In the genomic region with DNA sequence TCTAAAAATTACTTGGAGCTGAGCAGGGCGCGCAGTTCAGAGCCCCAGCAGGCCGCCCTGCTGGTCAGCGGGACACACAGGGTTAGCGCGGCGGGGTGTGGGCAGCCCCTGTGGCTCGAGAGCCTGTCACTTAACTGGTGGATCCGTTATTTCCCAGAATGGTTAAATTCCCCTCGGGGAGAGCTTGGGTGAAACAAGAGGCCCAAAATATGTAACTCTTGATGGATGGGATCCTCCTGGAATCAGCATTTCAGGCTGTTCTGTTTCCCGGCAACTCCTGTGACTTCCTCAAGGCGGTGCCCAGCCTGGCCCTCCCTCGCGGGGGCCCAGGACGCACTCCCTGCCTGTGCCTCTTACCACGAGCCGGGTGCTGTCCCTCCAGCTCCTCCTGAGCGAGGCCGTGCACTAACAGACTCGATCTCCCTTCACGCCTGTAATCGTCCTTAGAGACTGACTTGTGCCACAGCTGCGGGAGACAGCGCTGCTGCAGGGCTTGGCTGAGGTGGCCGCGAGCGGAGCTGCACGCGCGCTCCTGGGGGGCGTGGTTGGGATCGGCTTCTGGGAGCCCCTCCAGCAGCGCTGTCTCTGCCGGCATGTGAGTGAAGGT, we compare ENCODE assay signal across 23 cellular contexts. TPM values are rescaled to one million over a fixed set of nuclear protein-coding genes. Genes with fewer than 3 reads are reported as not detected.
DNase-seq lines count a peak whose midpoint lies in the region; ATAC-seq, FAIRE-seq and TF ChIP-seq lines count a peak whose summit lies in the region.
"Had no signal": no experiment of that assay in that cellular context is flagged by ENCODE, and none has a peak within 500 bp of the region (broad histone marks: within the 10 kb centered on the region; RNA-seq: fewer than 3 reads in every experiment).

No MANE protein-coding gene starts in this region.

- H4K5ac ChIP-seq in mesendoderm (ENCODE audit: low read length): no peak overlapping the region

- peaks cover 7% of the 10 kb centered on the region for H3K4me1 ChIP-seq in HepG2 (ENCODE audit: insufficient read depth, low read length)
- peaks cover 0 to 2% (median 0%) of the 10 kb centered on the region in 4 donors for H3K4me1 ChIP-seq in right lobe of liver
- H3K4me1 ChIP-seq in mesendoderm (ENCODE audit: control insufficient read depth, low read depth, low read length): no peaks in the 10 kb centered on the region

- in situ Hi-C loops in HepG2 (cut with HindIII; ENCODE audit: extremely low pct_ligation_motif_present, low pct_unique_long_range_greater_than_20kb): no loop called here

- H2AK5ac ChIP-seq in mesendoderm (ENCODE audit: low read length): no peak overlapping the region

- no peak overlapping the region for H3K18ac ChIP-seq in mesendoderm (ENCODE audit: low read length)

- H3K79me2 ChIP-seq in HepG2 (ENCODE audit: insufficient read depth, low read length) (peaks cover 55% of the 10 kb centered on the region), mesendoderm (ENCODE audit: control insufficient read depth, insufficient read depth, low read length) (peaks cover 58% of the 10 kb centered on the region)

- H3K9me3 ChIP-seq in HepG2 (ENCODE audit: low read length) (no peaks in the 10 kb centered on the region), right lobe of liver (no peaks in the 10 kb centered on the region), T-helper 17 cell (ENCODE audit: control insufficient read depth, low read length, poor library complexity, severe bottlenecking) (no peaks in the 10 kb centered on the region)
- H3K9me3 ChIP-seq: breast epithelium, esophagus muscularis mucosa had no signal

- H3K27ac ChIP-seq in HepG2 (ENCODE audit: extremely low read length, insufficient read depth, low read length): no peak overlapping the region
- no peak overlapping the region for H3K27ac ChIP-seq in right lobe of liver
- no peak overlapping the region for H3K27ac ChIP-seq in mesendoderm (ENCODE audit: low read depth, low read length)
- H3K27ac ChIP-seq: breast epithelium, esophagus muscularis mucosa had no signal

- TF ChIP-seq EP300 in HepG2 (IDR thresholded peaks at IDR 0.05; ENCODE audit: low read depth in 2 of 2, low read length in 2 of 2) (no peak), HepG2 (CRISPR knock-in tag; IDR thresholded peaks at IDR 0.05; ENCODE audit: borderline replicate concordance) (no peak)

- TF ChIP-seq CTCF in HepG2 (CRISPR knock-in tag; IDR thresholded peaks at IDR 0.05) (no peak), right lobe of liver (IDR thresholded peaks at IDR 0.05) (no peak)

- peaks cover 85% of the 10 kb centered on the region for H4K20me1 ChIP-seq in HepG2 (ENCODE audit: insufficient read depth, low read length)

- no peak overlapping the region for H2BK15ac ChIP-seq in mesendoderm (replicated peaks; ENCODE audit: low read depth)

- peak overlapping the region; percentile 92 for H3K27ac Mint-ChIP-seq in T-helper 17 cell
- H3K27ac Mint-ChIP-seq: stimulated activated naive CD8-positive, alpha-beta T cell treated with anti-CD3 and anti-CD28 coated beads, Interleukin-15, Interleukin-2, amounts not matched to agents 100 ng/mL and 50 ng/mL, for 24 hours had no signal

- peaks cover 15% of the 10 kb centered on the region for H3K79me1 ChIP-seq in mesendoderm (ENCODE audit: low read length)

- no TSS peak for BruUV-seq in HepG2 (replicated peaks; lab: Mats Ljungman, UMichigan)

- no peak overlapping the region for H4K8ac ChIP-seq in mesendoderm (ENCODE audit: low read depth, low read length)

- no peak overlapping the region for H3K4ac ChIP-seq in mesendoderm (ENCODE audit: low read depth, low read length)

- H3K36me3 ChIP-seq in HepG2 (replicated peaks in 1 of 2; ENCODE audit: control insufficient read depth in 1 of 2, insufficient read depth in 2 of 2, low read length in 2 of 2) (peaks cover 53 to 96% of the 10 kb centered on the region in 2 experiments; a peak in 4 of 5 replicates), right lobe of liver (peaks cover 34 to 90% (median 67%) of the 10 kb centered on the region in 4 donors), mesendoderm (ENCODE audit: control insufficient read depth, insufficient read depth, low read length) (peaks cover 47% of the 10 kb centered on the region)

- H3K4me3 Mint-ChIP-seq in T-helper 17 cell: peak overlapping the region; percentile 43
- H3K4me3 Mint-ChIP-seq: activated naive CD8-positive, alpha-beta T cell treated with anti-CD3 and anti-CD28 coated beads, Interleukin-2, amount 10 ng/mL, durations not matched to agents 7 days and 5 days; stimulated activated naive CD8-positive, alpha-beta T cell treated with anti-CD3 and anti-CD28 coated beads, Interleukin-15, Interleukin-2, amounts not matched to agents 100 ng/mL and 50 ng/mL, for 24 hours had no signal

- no peaks in the 10 kb centered on the region for H3K27me3 Mint-ChIP-seq in T-helper 17 cell
- H3K27me3 Mint-ChIP-seq: activated naive CD8-positive, alpha-beta T cell treated with anti-CD3 and anti-CD28 coated beads, Interleukin-2, amount 10 ng/mL, durations not matched to agents 7 days and 5 days; CD4-positive, CD25-positive, alpha-beta regulatory T cell; stimulated activated naive CD8-positive, alpha-beta T cell treated with anti-CD3 and anti-CD28 coated beads, Interleukin-15, Interleukin-2, amounts not matched to agents 100 ng/mL and 50 ng/mL, for 24 hours had no signal

- no peak overlapping the region for H3K56ac ChIP-seq in mesendoderm (ENCODE audit: low read length)

- TF ChIP-seq POLR2A in HepG2 (IDR thresholded peaks at IDR 0.05; ENCODE audit: insufficient read depth in 1 of 2, low read depth in 2 of 2, low read length in 2 of 2) (no peak), right lobe of liver (IDR thresholded peaks at IDR 0.05) (no peak)

- peaks cover 16% of the 10 kb centered on the region for H3K4me1 Mint-ChIP-seq in T-helper 17 cell

- H2BK120ac ChIP-seq in mesendoderm (ENCODE audit: low read depth, low read length): no peak overlapping the region

- peaks cover 5% of the 10 kb centered on the region for H3K36me3 Mint-ChIP-seq in T-helper 17 cell (ENCODE audit: low read depth)

- no peak for FAIRE-seq in HepG2 (lab: Jason Lieb, UNC)

- CTCF ChIA-PET in HepG2 (lab: Yijun Ruan, JAX; ENCODE audit: low intra/inter-chr PET ratio, low total read pairs): no interaction called here

- intact Hi-C loops in HepG2 (cut with micrococcal nuclease; ENCODE audit: unreplicated experiment) (no loop called here), right lobe of liver (cut with DNase I) (no loop called here)

- H3K9ac ChIP-seq in HepG2 (ENCODE audit: insufficient read depth, low read depth, low read length) (no peak overlapping the region), mesendoderm (ENCODE audit: low read length) (no peak overlapping the region)

- POLR2A ChIA-PET in HepG2 (lab: Yijun Ruan, JAX): no interaction called here

- no peak overlapping the region for H3K4me2 ChIP-seq in HepG2 (ENCODE audit: low read depth, low read length)
- H3K4me2 ChIP-seq in mesendoderm (ENCODE audit: low read length): no peak overlapping the region

- H3K27me3 ChIP-seq in HepG2 (ENCODE audit: control insufficient read depth in 1 of 2, insufficient read depth in 2 of 2, low read length in 2 of 2) (no peaks in the 10 kb centered on the region), right lobe of liver (no peaks in the 10 kb centered on the region), mesendoderm (ENCODE audit: insufficient read depth, low read length, poor library complexity) (no peaks in the 10 kb centered on the region)
- H3K27me3 ChIP-seq: breast epithelium, esophagus muscularis mucosa had no signal

- TF ChIP-seq RAD21 in HepG2 (CRISPR knock-in tag; IDR thresholded peaks at IDR 0.05): no peak

- WGBS in HepG2 (ENCODE audit: low lambda C conversion rate): 98% methylated on average over 25 of the region's 34 CpGs
- 60% methylated on average over 2 of the region's 34 CpGs for WGBS in right lobe of liver (ENCODE audit: insufficient coverage, low coverage, low lambda C conversion rate, missing lambda C conversion rate)
- no CpG with 5 or more reads among the region's 34 CpGs for WGBS in mesendoderm (ENCODE audit: extremely low coverage, insufficient coverage, low lambda C conversion rate)

- no peak overlapping the region for H3K23ac ChIP-seq in mesendoderm (ENCODE audit: low read length)

- no peak overlapping the region for H2AFZ ChIP-seq in HepG2 (ENCODE audit: low read length)

- H3K4me3 ChIP-seq in HepG2 (replicated peaks in 1 of 3; ENCODE audit: insufficient read depth in 1 of 3, low read depth in 2 of 3, low read length in 3 of 3) (no peak overlapping the region), right lobe of liver (no peak overlapping the region), mesendoderm (ENCODE audit: low read length) (no peak overlapping the region)
- H3K4me3 ChIP-seq: breast epithelium, esophagus muscularis mucosa, lung had no signal

- no peak for DNase-seq in HepG2 (ENCODE audit: low spot score)
- DNase-seq in right lobe of liver: no peak
- DNase-seq in T-helper 17 cell: no peak
- peak; percentile 34 for DNase-seq in iPS-NIHi11 (ENCODE audit: low spot score)
- DNase-seq in NCI-H510A treated with DMSO at 0.1 percent for 48 hours (lab: John Stamatoyannopoulos, UW): no peak
- DNase-seq in mesendoderm: no peak
- DNase-seq: ACHN; activated CD4-positive, alpha-beta T cell treated with anti-CD3 and anti-CD28 coated beads, Interleukin-2, amount 50 U/mL, for 4 hours; activated naive CD8-positive, alpha-beta T cell treated with anti-CD3 and anti-CD28 coated beads, Interleukin-2, amount 10 ng/mL, durations not matched to agents 7 days and 5 days; CD4-positive, CD25-positive, alpha-beta regulatory T cell; KG1; NCI-H1105; NCI-H69; PC-3; stimulated activated CD4-positive, alpha-beta T cell treated with anti-CD3 and anti-CD28 coated beads, Interleukin-15, amount 100 ng/mL, for 24 hours had no signal

- ATAC-seq in HepG2 (no peak), right lobe of liver (no peak), T-helper 17 cell (no peak), HG02973 (IDR thresholded peaks at IDR 0.05; ENCODE audit: unreplicated experiment) (no peak), GM19463 (IDR thresholded peaks at IDR 0.05; ENCODE audit: unreplicated experiment) (no peak)
- ATAC-seq: PC-3 had no signal

- no peak overlapping the region for H2BK5ac ChIP-seq in mesendoderm (ENCODE audit: low read length)

RNA-seq across cellular contexts. Expression of a gene that starts 9.7 kb away (rescaled TPM):
- total RNA-seq in HepG2 (2016; rRNA removed; fragmentation: Illumina TruSeq; extraction: Trizol) (188 and 195 TPM in 2 replicates), right lobe of liver (100 to 1,000 TPM in 5 of 6 experiments, 10 to 100 TPM in 1; 91.1 to 150 (median 129) TPM), T-helper 17 cell (100 to 1,000 TPM; 334 to 341 TPM)
- 49.8 and 51.1 TPM in 2 replicates for total RNA-seq in HepG2 (2016; cell fraction: cytosol; rRNA removed; fragmentation: Illumina TruSeq; extraction: Trizol; ENCODE audit: low read depth)
- 161 and 198 TPM in 2 replicates for total RNA-seq in HepG2 (2016; cell fraction: insoluble cytoplasmic fraction; rRNA removed; fragmentation: Illumina TruSeq; extraction: Trizol)
- total RNA-seq in HepG2 (2016; cell fraction: membrane; rRNA removed; fragmentation: Illumina TruSeq; extraction: Trizol): 106 and 109 TPM in 2 replicates
- 117 and 125 TPM in 2 replicates for total RNA-seq in HepG2 (2016; cell fraction: nucleus; rRNA removed; fragmentation: Illumina TruSeq; extraction: Trizol)
- polyA plus RNA-seq in HepG2 (2011; rRNA removed): 288 and 314 TPM in 2 replicates
- 80.5 and 107 TPM in 2 replicates for polyA plus RNA-seq in HepG2 (2011; cell fraction: cytosol; rRNA removed)
- polyA plus RNA-seq in HepG2 (2011; cell fraction: nucleus; rRNA removed): 339 and 475 TPM in 2 replicates
- 291 and 347 TPM in 2 replicates for polyA plus RNA-seq in HepG2 (2012)
- polyA plus RNA-seq in HepG2 (2016; cell fraction: cytosol; fragmentation: Illumina TruSeq; extraction: Trizol; ENCODE audit: low read depth): 51.1 and 55.1 TPM in 2 replicates
- 208 and 235 TPM in 2 replicates for polyA plus RNA-seq in HepG2 (2016; cell fraction: insoluble cytoplasmic fraction; fragmentation: Illumina TruSeq; extraction: Trizol; ENCODE audit: low read depth)
- 112 TPM in 2 replicates for polyA plus RNA-seq in HepG2 (2016; cell fraction: membrane; fragmentation: Illumina TruSeq; extraction: Trizol; ENCODE audit: low read depth)
- polyA plus RNA-seq in HepG2 (2016; cell fraction: nucleus; fragmentation: Illumina TruSeq; extraction: Trizol; ENCODE audit: insufficient read depth, low read depth): 264 and 280 TPM in 2 replicates
- polyA minus RNA-seq in HepG2 (2011; rRNA and poly(A)+ RNA removed; ENCODE audit: low replicate concordance): 302 and 434 TPM in 2 replicates
- polyA minus RNA-seq in HepG2 (2011; cell fraction: cytosol; rRNA and poly(A)+ RNA removed): 155 and 182 TPM in 2 replicates
- polyA minus RNA-seq in HepG2 (2011; cell fraction: nucleus; rRNA and poly(A)+ RNA removed): 142 and 164 TPM in 2 replicates
- polyA plus RNA-seq in mesendoderm (2013, experiment 1 of 2): 817 TPM
- polyA plus RNA-seq in mesendoderm (2013, experiment 2 of 2): 771 TPM

RNA-seq across cellular contexts. Expression of a gene that starts 14.8 kb away (rescaled TPM):
- total RNA-seq in HepG2 (2016; rRNA removed; fragmentation: Illumina TruSeq; extraction: Trizol) (0.07 TPM in 1 of 2 replicates, not detected in the other), right lobe of liver (not detected), T-helper 17 cell (not detected)
- total RNA-seq in HepG2 (2016; cell fraction: cytosol; rRNA removed; fragmentation: Illumina TruSeq; extraction: Trizol; ENCODE audit: low read depth): not detected in 2 replicates
- total RNA-seq in HepG2 (2016; cell fraction: insoluble cytoplasmic fraction; rRNA removed; fragmentation: Illumina TruSeq; extraction: Trizol): 0.09 TPM in 1 of 2 replicates, not detected in the other
- not detected in 2 replicates for total RNA-seq in HepG2 (2016; cell fraction: membrane; rRNA removed; fragmentation: Illumina TruSeq; extraction: Trizol)
- not detected in 2 replicates for total RNA-seq in HepG2 (2016; cell fraction: nucleus; rRNA removed; fragmentation: Illumina TruSeq; extraction: Trizol)
- polyA plus RNA-seq in HepG2 (2011; rRNA removed): 0.16 and 0.17 TPM in 2 replicates
- polyA plus RNA-seq in HepG2 (2011; cell fraction: cytosol; rRNA removed): 0.14 and 0.19 TPM in 2 replicates
- polyA plus RNA-seq in HepG2 (2011; cell fraction: nucleus; rRNA removed): 0.19 and 0.34 TPM in 2 replicates
- 0.27 TPM in 1 of 2 replicates, not detected in the other for polyA plus RNA-seq in HepG2 (2012)
- polyA plus RNA-seq in HepG2 (2016; cell fraction: cytosol; fragmentation: Illumina TruSeq; extraction: Trizol; ENCODE audit: low read depth): not detected in 2 replicates
- polyA plus RNA-seq in HepG2 (2016; cell fraction: insoluble cytoplasmic fraction; fragmentation: Illumina TruSeq; extraction: Trizol; ENCODE audit: low read depth): not detected in 2 replicates
- not detected in 2 replicates for polyA plus RNA-seq in HepG2 (2016; cell fraction: membrane; fragmentation: Illumina TruSeq; extraction: Trizol; ENCODE audit: low read depth)
- not detected in 2 replicates for polyA plus RNA-seq in HepG2 (2016; cell fraction: nucleus; fragmentation: Illumina TruSeq; extraction: Trizol; ENCODE audit: insufficient read depth, low read depth)
- polyA minus RNA-seq in HepG2 (2011; rRNA and poly(A)+ RNA removed; ENCODE audit: low replicate concordance): 0.16 and 0.22 TPM in 2 replicates
- not detected in 2 replicates for polyA minus RNA-seq in HepG2 (2011; cell fraction: cytosol; rRNA and poly(A)+ RNA removed)
- polyA minus RNA-seq in HepG2 (2011; cell fraction: nucleus; rRNA and poly(A)+ RNA removed): not detected in 2 replicates
- 15.2 TPM for polyA plus RNA-seq in mesendoderm (2013, experiment 1 of 2)
- polyA plus RNA-seq in mesendoderm (2013, experiment 2 of 2): 15.1 TPM
- total RNA-seq: activated naive CD8-positive, alpha-beta T cell treated with anti-CD3 and anti-CD28 coated beads, Interleukin-2, amount 10 ng/mL, durations not matched to agents 7 days and 5 days; CD4-positive, CD25-positive, alpha-beta regulatory T cell; esophagus muscularis mucosa; PC-3 had no signal
- polyA plus RNA-seq: CD4-positive, CD25-positive, alpha-beta regulatory T cell had no signal

RNA-seq across cellular contexts. Expression of a gene that starts 20.7 kb away (rescaled TPM):
- not detected in 2 replicates for total RNA-seq in HepG2 (2016; rRNA removed; fragmentation: Illumina TruSeq; extraction: Trizol)
- not detected in 2 replicates for total RNA-seq in HepG2 (2016; cell fraction: cytosol; rRNA removed; fragmentation: Illumina TruSeq; extraction: Trizol; ENCODE audit: low read depth)
- not detected in 2 replicates for total RNA-seq in HepG2 (2016; cell fraction: insoluble cytoplasmic fraction; rRNA removed; fragmentation: Illumina TruSeq; extraction: Trizol)
- total RNA-seq in HepG2 (2016; cell fraction: membrane; rRNA removed; fragmentation: Illumina TruSeq; extraction: Trizol): not detected in 2 replicates
- not detected in 2 replicates for total RNA-seq in HepG2 (2016; cell fraction: nucleus; rRNA removed; fragmentation: Illumina TruSeq; extraction: Trizol)
- polyA plus RNA-seq in HepG2 (2011; rRNA removed): 0.08 TPM in 1 of 2 replicates, not detected in the other
- polyA plus RNA-seq in HepG2 (2011; cell fraction: cytosol; rRNA removed): not detected in 2 replicates
- not detected in 2 replicates for polyA plus RNA-seq in HepG2 (2011; cell fraction: nucleus; rRNA removed)
- not detected in 2 replicates for polyA plus RNA-seq in HepG2 (2012)
- not detected in 2 replicates for polyA plus RNA-seq in HepG2 (2016; cell fraction: cytosol; fragmentation: Illumina TruSeq; extraction: Trizol; ENCODE audit: low read depth)
- not detected in 2 replicates for polyA plus RNA-seq in HepG2 (2016; cell fraction: insoluble cytoplasmic fraction; fragmentation: Illumina TruSeq; extraction: Trizol; ENCODE audit: low read depth)
- not detected in 2 replicates for polyA plus RNA-seq in HepG2 (2016; cell fraction: membrane; fragmentation: Illumina TruSeq; extraction: Trizol; ENCODE audit: low read depth)
- not detected in 2 replicates for polyA plus RNA-seq in HepG2 (2016; cell fraction: nucleus; fragmentation: Illumina TruSeq; extraction: Trizol; ENCODE audit: insufficient read depth, low read depth)
- polyA minus RNA-seq in HepG2 (2011; rRNA and poly(A)+ RNA removed; ENCODE audit: low replicate concordance): not detected in 2 replicates
- polyA minus RNA-seq in HepG2 (2011; cell fraction: cytosol; rRNA and poly(A)+ RNA removed): not detected in 2 replicates
- polyA minus RNA-seq in HepG2 (2011; cell fraction: nucleus; rRNA and poly(A)+ RNA removed): not detected in 2 replicates
- total RNA-seq in right lobe of liver: 1 to 10 TPM in 2 of 6 experiments, under 1 TPM in 1, not detected in 3; 0.15 to 3.6 (median 1.8) TPM
- 1 to 10 TPM in 1 of 2 donors, under 1 TPM in 1; 0.90 to 1.2 TPM for total RNA-seq in T-helper 17 cell
- polyA plus RNA-seq in mesendoderm (2013, experiment 1 of 2): 0.04 TPM
- polyA plus RNA-seq in mesendoderm (2013, experiment 2 of 2): 0.04 TPM
- total RNA-seq: PC-3, urinary bladder had no signal
- polyA plus RNA-seq: CD4-positive, CD25-positive, alpha-beta regulatory T cell had no signal

RNA-seq across cellular contexts. Expression of a gene that starts 33.9 kb away (rescaled TPM):
- total RNA-seq in HepG2 (2016; rRNA removed; fragmentation: Illumina TruSeq; extraction: Trizol): not detected in 2 replicates
- total RNA-seq in HepG2 (2016; cell fraction: cytosol; rRNA removed; fragmentation: Illumina TruSeq; extraction: Trizol; ENCODE audit: low read depth): not detected in 2 replicates
- total RNA-seq in HepG2 (2016; cell fraction: insoluble cytoplasmic fraction; rRNA removed; fragmentation: Illumina TruSeq; extraction: Trizol): not detected in 2 replicates
- not detected in 2 replicates for total RNA-seq in HepG2 (2016; cell fraction: membrane; rRNA removed; fragmentation: Illumina TruSeq; extraction: Trizol)
- total RNA-seq in HepG2 (2016; cell fraction: nucleus; rRNA removed; fragmentation: Illumina TruSeq; extraction: Trizol): not detected in 2 replicates
- polyA plus RNA-seq in HepG2 (2011; rRNA removed): 0.10 TPM in 1 of 2 replicates, not detected in the other
- polyA plus RNA-seq in HepG2 (2011; cell fraction: cytosol; rRNA removed): 0.17 TPM in 1 of 2 replicates, not detected in the other
- 0.14 and 0.16 TPM in 2 replicates for polyA plus RNA-seq in HepG2 (2011; cell fraction: nucleus; rRNA removed)
- not detected in 2 replicates for polyA plus RNA-seq in HepG2 (2012)
- polyA plus RNA-seq in HepG2 (2016; cell fraction: cytosol; fragmentation: Illumina TruSeq; extraction: Trizol; ENCODE audit: low read depth): not detected in 2 replicates
- polyA plus RNA-seq in HepG2 (2016; cell fraction: insoluble cytoplasmic fraction; fragmentation: Illumina TruSeq; extraction: Trizol; ENCODE audit: low read depth): not detected in 2 replicates
- not detected in 2 replicates for polyA plus RNA-seq in HepG2 (2016; cell fraction: membrane; fragmentation: Illumina TruSeq; extraction: Trizol; ENCODE audit: low read depth)
- polyA plus RNA-seq in HepG2 (2016; cell fraction: nucleus; fragmentation: Illumina TruSeq; extraction: Trizol; ENCODE audit: insufficient read depth, low read depth): not detected in 2 replicates
- polyA minus RNA-seq in HepG2 (2011; rRNA and poly(A)+ RNA removed; ENCODE audit: low replicate concordance): 0.14 TPM in 1 of 2 replicates, not detected in the other
- polyA minus RNA-seq in HepG2 (2011; cell fraction: cytosol; rRNA and poly(A)+ RNA removed): not detected in 2 replicates
- polyA minus RNA-seq in HepG2 (2011; cell fraction: nucleus; rRNA and poly(A)+ RNA removed): not detected in 2 replicates
- total RNA-seq in right lobe of liver: 1 to 10 TPM in 2 of 6 experiments, not detected in 4; 2.3 to 2.9 TPM
- not detected for total RNA-seq in T-helper 17 cell
- polyA plus RNA-seq in mesendoderm (2013, experiment 1 of 2): not detected
- 0.04 TPM for polyA plus RNA-seq in mesendoderm (2013, experiment 2 of 2)
- total RNA-seq: activated naive CD8-positive, alpha-beta T cell treated with anti-CD3 and anti-CD28 coated beads, Interleukin-2, amount 10 ng/mL, durations not matched to agents 7 days and 5 days; CD4-positive, CD25-positive, alpha-beta regulatory T cell had no signal
- polyA plus RNA-seq: CD4-positive, CD25-positive, alpha-beta regulatory T cell; neural cell had no signal

RNA-seq across cellular contexts. Expression of a gene that starts 45.2 kb away (rescaled TPM):
- total RNA-seq in HepG2 (2016; rRNA removed; fragmentation: Illumina TruSeq; extraction: Trizol) (not detected in 2 replicates), right lobe of liver (1 to 10 TPM in 2 of 6 experiments, under 1 TPM in 1, not detected in 3; 0.59 to 4.2 (median 3.3) TPM), T-helper 17 cell (not detected)
- total RNA-seq in HepG2 (2016; cell fraction: cytosol; rRNA removed; fragmentation: Illumina TruSeq; extraction: Trizol; ENCODE audit: low read depth): not detected in 2 replicates
- total RNA-seq in HepG2 (2016; cell fraction: insoluble cytoplasmic fraction; rRNA removed; fragmentation: Illumina TruSeq; extraction: Trizol): not detected in 2 replicates
- total RNA-seq in HepG2 (2016; cell fraction: membrane; rRNA removed; fragmentation: Illumina TruSeq; extraction: Trizol): not detected in 2 replicates
- not detected in 2 replicates for total RNA-seq in HepG2 (2016; cell fraction: nucleus; rRNA removed; fragmentation: Illumina TruSeq; extraction: Trizol)
- not detected in 2 replicates for polyA plus RNA-seq in HepG2 (2011; rRNA removed)
- not detected in 2 replicates for polyA plus RNA-seq in HepG2 (2011; cell fraction: cytosol; rRNA removed)
- polyA plus RNA-seq in HepG2 (2011; cell fraction: nucleus; rRNA removed): not detected in 2 replicates
- not detected in 2 replicates for polyA plus RNA-seq in HepG2 (2012)
- polyA plus RNA-seq in HepG2 (2016; cell fraction: cytosol; fragmentation: Illumina TruSeq; extraction: Trizol; ENCODE audit: low read depth): not detected in 2 replicates
- polyA plus RNA-seq in HepG2 (2016; cell fraction: insoluble cytoplasmic fraction; fragmentation: Illumina TruSeq; extraction: Trizol; ENCODE audit: low read depth): not detected in 2 replicates
- polyA plus RNA-seq in HepG2 (2016; cell fraction: membrane; fragmentation: Illumina TruSeq; extraction: Trizol; ENCODE audit: low read depth): not detected in 2 replicates
- polyA plus RNA-seq in HepG2 (2016; cell fraction: nucleus; fragmentation: Illumina TruSeq; extraction: Trizol; ENCODE audit: insufficient read depth, low read depth): not detected in 2 replicates
- polyA minus RNA-seq in HepG2 (2011; rRNA and poly(A)+ RNA removed; ENCODE audit: low replicate concordance): not detected in 2 replicates
- not detected in 2 replicates for polyA minus RNA-seq in HepG2 (2011; cell fraction: cytosol; rRNA and poly(A)+ RNA removed)
- polyA minus RNA-seq in HepG2 (2011; cell fraction: nucleus; rRNA and poly(A)+ RNA removed): not detected in 2 replicates
- polyA plus RNA-seq in mesendoderm (2013, experiment 1 of 2): not detected
- polyA plus RNA-seq in mesendoderm (2013, experiment 2 of 2): not detected
- total RNA-seq: activated naive CD8-positive, alpha-beta T cell treated with anti-CD3 and anti-CD28 coated beads, Interleukin-2, amount 10 ng/mL, durations not matched to agents 7 days and 5 days; CD4-positive, CD25-positive, alpha-beta regulatory T cell; PC-3; urinary bladder had no signal
- polyA plus RNA-seq: CD4-positive, CD25-positive, alpha-beta regulatory T cell; neural cell had no signal
